8 cellular contexts compared by ENCODE assay signal in the genomic region with DNA sequence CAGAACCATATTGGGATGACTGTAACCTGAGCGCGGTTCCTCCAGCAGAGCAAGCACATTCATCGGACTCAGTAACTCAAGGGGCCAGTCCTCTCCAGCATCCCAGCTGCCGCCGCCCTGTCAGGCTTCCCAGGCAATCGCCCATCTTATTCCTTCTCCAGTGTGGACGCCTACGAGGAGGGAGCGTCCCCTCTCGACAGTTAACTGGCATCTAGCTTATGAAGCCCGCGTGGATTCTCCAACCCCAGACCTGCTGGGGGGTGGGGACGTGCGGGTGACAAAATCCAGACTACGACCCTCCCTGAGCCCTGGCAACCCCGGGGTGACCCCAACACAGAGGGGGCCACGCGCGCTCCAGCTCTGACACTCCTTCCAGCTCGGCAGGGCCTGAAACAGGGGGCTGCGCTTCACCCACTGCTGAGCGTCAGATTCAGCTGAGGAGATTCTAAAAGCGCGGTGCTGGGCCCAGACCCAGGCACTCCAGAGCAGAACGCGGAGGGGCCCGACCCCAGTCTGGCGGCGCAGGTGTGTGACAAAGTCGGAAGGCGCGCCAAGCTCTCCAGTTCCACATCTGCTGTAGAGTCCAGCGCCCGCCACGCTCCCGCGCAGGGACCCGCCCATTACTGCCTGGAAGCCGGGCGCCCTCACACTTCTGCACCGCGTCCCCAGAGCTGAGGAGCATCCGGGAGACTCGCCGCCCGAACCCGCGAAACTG. TPM values are rescaled to one million over a fixed set of nuclear protein-coding genes. Genes with fewer than 3 reads are reported as not detected.
DNase-seq lines count a peak whose midpoint lies in the region; ATAC-seq and TF ChIP-seq lines count a peak whose summit lies in the region.

No MANE protein-coding gene starts in this region.

- ATAC-seq in GM19467 (IDR thresholded peaks at IDR 0.05; ENCODE audit: unreplicated experiment) (peak; percentile 44), HG03558 (IDR thresholded peaks at IDR 0.05; ENCODE audit: extremely low read depth, unreplicated experiment) (peak; percentile 11)

- H3K27me3 Mint-ChIP-seq in activated T-helper 2 cell treated with anti-CD3 and anti-CD28 coated beads, Interferon-gamma antibody, Interleukin-2, Interleukin-4, amounts not matched to agents 10 μg/mL and 5 μg/mL and 100 μg/mL, durations not matched to agents 14 hours and 24 hours and 36 hours (ENCODE audit: low read depth): no peaks in the 10 kb centered on the region

- peaks cover 12% of the 10 kb centered on the region for H3K9me3 Mint-ChIP-seq in activated T-helper 2 cell treated with anti-CD3 and anti-CD28 coated beads, Interferon-gamma antibody, Interleukin-2, Interleukin-4, amounts not matched to agents 10 μg/mL and 5 μg/mL and 100 μg/mL, durations not matched to agents 14 hours and 24 hours and 36 hours

- DNase-seq in EL (peak; percentile 73), NCI-H524 (lab: John Stamatoyannopoulos, UW) (peak; percentile 96 to 98), glomerular endothelial cell (ENCODE audit: extremely low read depth, low read depth, low spot score) (peak; percentile 9)
- DNase-seq in activated T-helper 2 cell treated with anti-CD3 and anti-CD28 coated beads, Interferon-gamma antibody, Interleukin-2, Interleukin-4, amounts not matched to agents 10 μg/mL and 5 μg/mL and 100 μg/mL, durations not matched to agents 14 hours and 24 hours and 36 hours (ENCODE audit: low spot score): no peak
- no peak for DNase-seq in stimulated activated naive CD4-positive, alpha-beta T cell (lab: John Stamatoyannopoulos, UW)

- peaks cover 21% of the 10 kb centered on the region for H3K4me1 Mint-ChIP-seq in activated T-helper 2 cell treated with anti-CD3 and anti-CD28 coated beads, Interferon-gamma antibody, Interleukin-2, Interleukin-4, amounts not matched to agents 10 μg/mL and 5 μg/mL and 100 μg/mL, durations not matched to agents 14 hours and 24 hours and 36 hours (ENCODE audit: low read depth)

- H3K36me3 ChIP-seq in neutrophil: no peaks in the 10 kb centered on the region

- no peak for TF ChIP-seq CTCF in neutrophil (IDR thresholded peaks at IDR 0.05)

- no peaks in the 10 kb centered on the region for H3K27me3 ChIP-seq in neutrophil

- intact Hi-C loops in activated T-helper 2 cell treated with anti-CD3 and anti-CD28 coated beads, Interferon-gamma antibody, Interleukin-2, Interleukin-4, amounts not matched to agents 10 μg/mL and 5 μg/mL and 100 μg/mL, durations not matched to agents 14 hours and 24 hours and 36 hours (cut with micrococcal nuclease): loop anchor here (1.0 to 5.0 kb wide), 4 partner anchors 50 to 165 kb away; partner anchors contain the start of genes AKAP5, MTHFD1 and ZBTB25

- H3K9me3 ChIP-seq in neutrophil: no peaks in the 10 kb centered on the region

- peak overlapping the region; percentile 80 for H3K27ac Mint-ChIP-seq in activated T-helper 2 cell treated with anti-CD3 and anti-CD28 coated beads, Interferon-gamma antibody, Interleukin-2, Interleukin-4, amounts not matched to agents 10 μg/mL and 5 μg/mL and 100 μg/mL, durations not matched to agents 14 hours and 24 hours and 36 hours

- H3K4me3 ChIP-seq in neutrophil (ENCODE audit: low read depth in 1 of 2, low read length in 1 of 2): peak overlapping the region; percentile 57 to 58

- peaks cover 14% of the 10 kb centered on the region for H3K36me3 Mint-ChIP-seq in activated T-helper 2 cell treated with anti-CD3 and anti-CD28 coated beads, Interferon-gamma antibody, Interleukin-2, Interleukin-4, amounts not matched to agents 10 μg/mL and 5 μg/mL and 100 μg/mL, durations not matched to agents 14 hours and 24 hours and 36 hours (ENCODE audit: low read depth)

- H3K27ac ChIP-seq in neutrophil: no peak overlapping the region

- peak overlapping the region; percentile 91 for H3K4me3 Mint-ChIP-seq in activated T-helper 2 cell treated with anti-CD3 and anti-CD28 coated beads, Interferon-gamma antibody, Interleukin-2, Interleukin-4, amounts not matched to agents 10 μg/mL and 5 μg/mL and 100 μg/mL, durations not matched to agents 14 hours and 24 hours and 36 hours (ENCODE audit: low read depth)

- H3K4me1 ChIP-seq in neutrophil (ENCODE audit: control insufficient read depth in 1 of 2, insufficient read depth in 1 of 2, low read depth in 1 of 2, low read length in 1 of 2): peaks cover 11 to 14% of the 10 kb centered on the region in 2 experiments

RNA-seq across cellular contexts. Expression of gene ESR2, which starts 43.9 kb away (rescaled TPM):
- total RNA-seq in activated T-helper 2 cell treated with anti-CD3 and anti-CD28 coated beads, Interferon-gamma antibody, Interleukin-2, Interleukin-4, amounts not matched to agents 10 μg/mL and 5 μg/mL and 100 μg/mL, durations not matched to agents 14 hours and 24 hours and 36 hours: 0.09 TPM in 1 of 2 replicates, not detected in the other
- total RNA-seq in glomerular endothelial cell: 0.05 and 0.06 TPM in 2 replicates

RNA-seq across cellular contexts. Expression of gene MTHFD1, which starts 50.1 kb away (rescaled TPM):
- total RNA-seq in activated T-helper 2 cell treated with anti-CD3 and anti-CD28 coated beads, Interferon-gamma antibody, Interleukin-2, Interleukin-4, amounts not matched to agents 10 μg/mL and 5 μg/mL and 100 μg/mL, durations not matched to agents 14 hours and 24 hours and 36 hours: 291 and 309 TPM in 2 replicates
- 34.1 and 43.3 TPM in 2 replicates for total RNA-seq in glomerular endothelial cell

Comparison
In these comparisons a context has a peak if more than half of its experiments do, and no peak if none do; other contexts are left out.
1. DNase-seq: peak in EL (single experiment), NCI-H524 (2 of 2) and glomerular endothelial cell (single experiment); none in activated T-helper 2 cell treated with anti-CD3 and anti-CD28 coated beads, Interferon-gamma antibody, Interleukin-2, Interleukin-4, amounts not matched to agents 10 μg/mL and 5 μg/mL and 100 μg/mL, durations not matched to agents 14 hours and 24 hours and 36 hours (single experiment) and stimulated activated naive CD4-positive, alpha-beta T cell (0 of 6).